In genomic region chr14:58899317-58899713, GRCh38 we compare ENCODE assay signal across 17 cellular contexts.
DNase-seq lines count a peak whose midpoint lies in the region; ATAC-seq and TF ChIP-seq lines count a peak whose summit lies in the region.
"Had no signal": no experiment of that assay in that cellular context is flagged by ENCODE, and none has a peak within 500 bp of the region (broad histone marks: within the 10 kb centered on the region; RNA-seq: fewer than 3 reads in every experiment).

No MANE protein-coding gene starts in this region.

- no peak for TF ChIP-seq CTCF in AG09309 (IDR thresholded peaks at IDR 0.05; ENCODE audit: control insufficient read depth, insufficient read depth, low read depth, low read length, missing control alignments)

- no peaks in the 10 kb centered on the region for H3K9me3 ChIP-seq in mesodermal cell (ENCODE audit: control insufficient read depth, low read length)
- H3K9me3 ChIP-seq: uterus had no signal

- peaks cover 12% of the 10 kb centered on the region for H3K4me1 ChIP-seq in mesodermal cell (ENCODE audit: control insufficient read depth, insufficient read depth, low read length, poor library complexity, severe bottlenecking)
- H3K4me1 ChIP-seq: uterus had no signal

- WGBS in mesodermal cell (ENCODE audit: insufficient coverage in 2 of 2), 2 experiments, result 84 to 86% methylated on average over 2 to 3 of the region's 3 CpGs

- peak; percentile 72 for DNase-seq in AG09309 (ENCODE audit: low read depth)
- DNase-seq in M059J (ENCODE audit: low read depth), result peak; percentile 82
- peak; percentile 41 for DNase-seq in epithelial cell of prostate (ENCODE audit: low read depth, low spot score)
- no peak for DNase-seq in NCI-H1930 (lab: John Stamatoyannopoulos, UW)
- no peak for DNase-seq in retina
- DNase-seq: activated CD4-positive, alpha-beta T cell treated with anti-CD3 and anti-CD28 coated beads, Interleukin-2, amount 50 U/mL, for 1 hour; midbrain; NCI-H1105; NCI-H446; OCI-M1; stimulated activated CD4-positive, alpha-beta T cell treated with anti-CD3 and anti-CD28 coated beads, Interleukin-4, amount 100 ng/mL, for 1 hour; uterus had no signal

- no peaks in the 10 kb centered on the region for H3K36me3 ChIP-seq in mesodermal cell (ENCODE audit: control insufficient read depth, insufficient read depth, low read length)
- H3K36me3 ChIP-seq: uterus had no signal

- H3K27ac ChIP-seq in epithelial cell of prostate (peak overlapping the region; percentile 74), mesodermal cell (ENCODE audit: low read depth, low read length, severe bottlenecking) (peak overlapping the region; percentile 54)
- H3K27ac ChIP-seq: C4-2B, uterus had no signal

- ATAC-seq in HG02571 (IDR thresholded peaks at IDR 0.05; ENCODE audit: unreplicated experiment) (no peak), HG03571 (IDR thresholded peaks at IDR 0.05; ENCODE audit: unreplicated experiment) (no peak)
- ATAC-seq: stimulated activated effector memory CD8-positive, alpha-beta T cell treated with anti-CD3 and anti-CD28 coated beads, Interleukin-12 subunit alpha, Interleukin-12 subunit beta, amount 100 ng/mL, for 72 hours had no signal

- H3K4me3 ChIP-seq in AG09309 (ENCODE audit: control insufficient read depth, low read depth, low read length), result no peak overlapping the region
- H3K4me3 ChIP-seq in mesodermal cell (ENCODE audit: extremely low read depth, insufficient read depth, low read length, poor library complexity, severe bottlenecking), result no peak overlapping the region
- H3K4me3 ChIP-seq: uterus had no signal

Comparison
In these comparisons a context has a peak if more than half of its experiments do, and no peak if none do; other contexts are left out.
1. DNase-seq: peak in AG09309 (single experiment), M059J (single experiment) and epithelial cell of prostate (single experiment); none in NCI-H1930 (0 of 2) and retina (single experiment).